Comparison of ENCODE assay signal across 8 cellular contexts in the genomic region with DNA sequence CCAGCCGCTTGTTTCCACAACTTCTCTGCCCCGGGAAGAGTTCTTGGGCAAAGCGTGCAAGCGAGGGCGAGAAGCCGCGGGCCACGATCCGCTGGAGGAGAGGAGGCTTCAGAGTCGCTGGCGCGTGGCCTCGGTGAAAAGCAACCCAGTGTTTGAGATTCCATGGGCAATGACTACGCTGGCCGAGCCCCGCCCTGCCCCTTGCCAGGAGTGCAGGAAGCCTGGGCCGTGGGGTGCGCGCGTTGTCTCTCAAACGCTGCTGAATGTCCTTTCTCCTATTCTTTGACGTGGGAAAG. TPM values are rescaled to one million over a fixed set of nuclear protein-coding genes. Genes with fewer than 3 reads are reported as not detected.
DNase-seq lines count a peak whose midpoint lies in the region; ATAC-seq and TF ChIP-seq lines count a peak whose summit lies in the region.

No MANE protein-coding gene starts in this region.

- H4K91ac ChIP-seq in mesenchymal stem cell (ENCODE audit: low read length) = peak overlapping the region; percentile 25

- H3K27me3 ChIP-seq in BE2C (no peaks in the 10 kb centered on the region), HUES64 (ENCODE audit: insufficient read depth, low read length) (peaks cover 37% of the 10 kb centered on the region), mesenchymal stem cell (ENCODE audit: control insufficient read depth in 1 of 2, insufficient read depth in 1 of 2, low read length in 2 of 2) (peaks cover 0 to 13% of the 10 kb centered on the region in 2 experiments)

- H3K9ac ChIP-seq in HUES64 (ENCODE audit: low read depth, low read length) (peak overlapping the region; percentile 83), mesenchymal stem cell (ENCODE audit: low read length) (peak overlapping the region; percentile 89)

- H2BK15ac ChIP-seq in mesenchymal stem cell (ENCODE audit: low read depth, poor library complexity, severe bottlenecking) = no peak overlapping the region

- H3K27ac ChIP-seq in HUES64 (ENCODE audit: low read depth, low read length) = no peak overlapping the region
- no peak overlapping the region for H3K27ac ChIP-seq in mesenchymal stem cell (ENCODE audit: low read length, poor library complexity, severe bottlenecking)

- H3K9me3 ChIP-seq in BE2C = no peaks in the 10 kb centered on the region
- no peaks in the 10 kb centered on the region for H3K9me3 ChIP-seq in HUES64 (ENCODE audit: insufficient read depth, low read depth, low read length)
- H3K9me3 ChIP-seq in mesenchymal stem cell (ENCODE audit: control insufficient read depth, low read length) = no peaks in the 10 kb centered on the region

- H4K8ac ChIP-seq in mesenchymal stem cell (ENCODE audit: low read length) = peak overlapping the region; percentile 87

- H3K4ac ChIP-seq in mesenchymal stem cell (ENCODE audit: low read depth in 1 of 2, low read length in 2 of 2) = peak overlapping the region in 1 of 2 experiments; percentile 53

- H3K79me1 ChIP-seq in mesenchymal stem cell (replicated peaks; ENCODE audit: low read length, poor library complexity, severe bottlenecking) = no peaks in the 10 kb centered on the region

- H2BK5ac ChIP-seq in mesenchymal stem cell (ENCODE audit: low read depth, low read length, poor library complexity, severe bottlenecking) = no peak overlapping the region

- ATAC-seq in HG03378 (IDR thresholded peaks at IDR 0.05; ENCODE audit: unreplicated experiment) (no peak), GM21576 (IDR thresholded peaks at IDR 0.05; ENCODE audit: unreplicated experiment) (no peak)
- ATAC-seq in activated CD4-positive, CD25-positive, alpha-beta regulatory T cell treated with anti-CD3 and anti-CD28 coated beads, Interleukin-2, amount 50 U/mL, for 24 hours = no peak

- peak overlapping the region in 1 of 2 experiments; percentile 41 for H3K14ac ChIP-seq in mesenchymal stem cell (ENCODE audit: low read length in 2 of 2)

- 4% methylated on average over 22 of the region's 22 CpGs for WGBS in HUES64
- WGBS in mesenchymal stem cell = 7% methylated on average over 21 of the region's 22 CpGs

- H3K36me3 ChIP-seq in BE2C (no peaks in the 10 kb centered on the region), HUES64 (ENCODE audit: insufficient read depth, low read length) (no peaks in the 10 kb centered on the region), mesenchymal stem cell (ENCODE audit: control insufficient read depth in 1 of 2, insufficient read depth in 2 of 2, low read depth in 1 of 2, low read length in 2 of 2) (no peaks in the 10 kb centered on the region)

- TF ChIP-seq CTCF in BE2C (IDR thresholded peaks at IDR 0.05; ENCODE audit: low read depth, low read length) (no peak), choroid plexus epithelial cell (conservative IDR thresholded peaks at IDR 0.05; ENCODE audit: low read depth, low read length) (no peak), GM10248 (IDR thresholded peaks at IDR 0.05; ENCODE audit: control extremely low read depth, extremely low read depth, low read depth, missing control alignments) (no peak)

- CTCF ChIA-PET in GM10248 (lab: Yijun Ruan, JAX) = interaction anchor here (1.1 kb wide), 1 partner anchor 122 kb away, joined by 3 read pairs; no protein-coding TSS in a partner anchor

- H2BK120ac ChIP-seq in mesenchymal stem cell (ENCODE audit: low read depth, low read length) = no peak overlapping the region

- H3K4me1 ChIP-seq in BE2C (no peaks in the 10 kb centered on the region), HUES64 (ENCODE audit: insufficient read depth, low read length) (no peaks in the 10 kb centered on the region), mesenchymal stem cell (ENCODE audit: control insufficient read depth, insufficient read depth, low read depth, low read length) (peaks cover 26% of the 10 kb centered on the region)

- peak overlapping the region; percentile 66 for H2AFZ ChIP-seq in mesenchymal stem cell (ENCODE audit: low read depth, low read length)

- peak overlapping the region in 1 of 2 experiments; percentile 10 for H2BK12ac ChIP-seq in mesenchymal stem cell (ENCODE audit: low read length in 2 of 2)

- H2AK5ac ChIP-seq in mesenchymal stem cell (ENCODE audit: low read length, severe bottlenecking) = no peak overlapping the region

- H3K18ac ChIP-seq in mesenchymal stem cell (ENCODE audit: low read depth in 1 of 2, low read length in 2 of 2) = peak overlapping the region in 1 of 2 experiments; percentile 79

- H3K4me3 ChIP-seq in BE2C (ENCODE audit: low read depth, low read length) (peak overlapping the region; percentile 74), HUES64 (ENCODE audit: low read length) (peak overlapping the region; percentile 70), choroid plexus epithelial cell (ENCODE audit: low read depth, low read length) (peak overlapping the region; percentile 58), mesenchymal stem cell (ENCODE audit: insufficient read depth in 1 of 2, low read depth in 1 of 2, low read length in 2 of 2) (peak overlapping the region; percentile 67 to 84)

- no peak overlapping the region for H3K23ac ChIP-seq in mesenchymal stem cell (ENCODE audit: low read length in 2 of 2)

- peak overlapping the region; percentile 96 for H3K4me2 ChIP-seq in mesenchymal stem cell (ENCODE audit: low read length, poor library complexity, severe bottlenecking)

- DNase-seq in BE2C = peak; percentile 30
- DNase-seq in choroid plexus epithelial cell (ENCODE audit: low read depth) = no peak
- DNase-seq in mesenchymal stem cell = peak; percentile 46
- no peak for DNase-seq in GM10248 (ENCODE audit: extremely low spot score)

- POLR2A ChIA-PET in GM10248 (lab: Yijun Ruan, JAX) = interaction anchor here (0.5 kb wide), 1 partner anchor 28 kb away, joined by 7 read pairs; no protein-coding TSS in a partner anchor

RNA-seq across cellular contexts. Expression of a gene that starts 27.5 kb away (rescaled TPM):
- 76.0 TPM for polyA plus RNA-seq in BE2C (2012; ENCODE audit: insufficient read depth, insufficient read length, low read depth)
- 19.2 TPM for polyA plus RNA-seq in HUES64 (2013, experiment 1 of 2)
- 17.4 TPM for polyA plus RNA-seq in HUES64 (2013, experiment 2 of 2)
- polyA plus RNA-seq in mesenchymal stem cell (2013, experiment 1 of 2) = 16.3 TPM
- polyA plus RNA-seq in mesenchymal stem cell (2013, experiment 2 of 2) = 15.1 TPM

RNA-seq across cellular contexts. Expression of a gene that starts 37.5 kb away (rescaled TPM):
- 2.7 TPM for polyA plus RNA-seq in BE2C (2012; ENCODE audit: insufficient read depth, insufficient read length, low read depth)
- 1.7 TPM for polyA plus RNA-seq in HUES64 (2013, experiment 1 of 2)
- 2.1 TPM for polyA plus RNA-seq in HUES64 (2013, experiment 2 of 2)
- 1.9 TPM for polyA plus RNA-seq in mesenchymal stem cell (2013, experiment 1 of 2)
- 1.7 TPM for polyA plus RNA-seq in mesenchymal stem cell (2013, experiment 2 of 2)

Comparison
In these comparisons a context has a peak if more than half of its experiments do, and no peak if none do; other contexts are left out.
1. DNase-seq: peak in BE2C (single experiment) and mesenchymal stem cell (single experiment); none in choroid plexus epithelial cell (single experiment) and GM10248 (single experiment).
2. Peak in every context shown above with its lines, with median percentiles within 50 percentile points of each other: H3K4me3 ChIP-seq.